9 cellular contexts compared by ENCODE assay signal in the genomic region with DNA sequence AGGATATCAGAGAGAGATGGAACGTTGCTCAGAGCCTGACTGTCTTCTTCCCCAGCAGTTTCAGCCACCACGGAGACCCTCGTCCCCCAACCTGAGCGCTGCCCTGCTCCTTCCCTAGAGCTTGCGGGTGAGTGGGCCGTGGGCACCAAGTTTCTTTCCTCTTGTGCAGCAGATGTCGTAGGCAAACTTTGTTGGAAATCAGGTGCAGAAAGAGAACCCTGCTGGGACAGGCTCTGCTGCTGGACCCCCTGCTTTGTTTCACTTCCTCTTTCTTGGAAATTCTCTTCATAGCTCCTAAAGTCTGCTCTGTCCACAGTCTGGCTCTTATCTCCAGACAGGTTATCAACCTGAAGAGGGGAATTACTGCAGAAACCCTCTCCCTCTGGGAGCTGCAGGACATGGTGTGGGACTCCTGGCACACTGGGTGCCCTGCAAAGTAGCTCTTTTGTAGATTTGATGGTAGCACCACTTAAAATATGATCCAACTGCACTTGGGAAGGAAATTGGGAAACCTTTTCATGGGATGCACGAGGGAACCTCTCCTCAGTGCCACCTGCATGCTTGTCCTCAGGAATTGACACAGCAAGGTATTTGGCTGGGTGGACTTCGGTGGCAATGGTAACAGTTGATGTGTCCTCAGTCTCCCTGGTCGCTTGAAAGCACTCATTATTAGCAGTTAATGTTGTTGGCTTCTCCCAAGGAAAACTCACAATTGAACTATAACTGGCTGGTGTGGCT.
A peak's percentile ranks its signal among the peaks of the same experiment; 100 is the strongest.
DNase-seq lines count a peak whose midpoint lies in the region; ATAC-seq and TF ChIP-seq lines count a peak whose summit lies in the region.
"Had no signal": no experiment of that assay in that cellular context is flagged by ENCODE, and none has a peak within 500 bp of the region (broad histone marks: within the 10 kb centered on the region; RNA-seq: fewer than 3 reads in every experiment).

No MANE protein-coding gene starts in this region.

- H3K27me3 Mint-ChIP-seq in activated T-helper 17 cell treated with anti-CD3 and anti-CD28 coated beads, Interleukin-2, amount 50 U/mL, for 72 hours: no peaks in the 10 kb centered on the region
- peaks cover 3% of the 10 kb centered on the region for H3K27me3 Mint-ChIP-seq in activated T-cell treated with anti-CD3 and anti-CD28 coated beads, Interleukin-2, amount 50 U/mL, for 4 hours (ENCODE audit: low read depth)

- DNase-seq in GM12865 (ENCODE audit: low read depth) (peak; percentile 85), NCI-H1105 (lab: John Stamatoyannopoulos, UW) (no peak), A673 (ENCODE audit: low spot score) (no peak), HAP-1 (ENCODE audit: low spot score in 2 of 2) (no peak)
- no peak for DNase-seq in activated T-cell treated with anti-CD3 and anti-CD28 coated beads, Interleukin-2, amount 50 U/mL, for 4 hours
- DNase-seq: effector memory CD4-positive, alpha-beta T cell had no signal

- TF ChIP-seq CTCF in GM12865 (IDR thresholded peaks at IDR 0.05; ENCODE audit: insufficient read depth, low read depth, low read length, missing control alignments) (no peak), A673 (conservative IDR thresholded peaks at IDR 0.05; ENCODE audit: low read depth, low read length) (no peak)

- H3K27me3 ChIP-seq in A673 (replicated peaks; ENCODE audit: insufficient read depth, low read depth, low read length, poor library complexity) (no peaks in the 10 kb centered on the region), HAP-1 (ENCODE audit: low read depth) (no peaks in the 10 kb centered on the region)

- CTCF ChIA-PET in A673 (lab: Charles Lee): interaction anchor here (1.7 kb wide), 1 partner anchor 228 kb away, joined by 10 read pairs; no protein-coding TSS in a partner anchor

- peaks cover 22% of the 10 kb centered on the region for H3K4me1 Mint-ChIP-seq in activated T-helper 17 cell treated with anti-CD3 and anti-CD28 coated beads, Interleukin-2, amount 50 U/mL, for 72 hours
- H3K4me1 Mint-ChIP-seq in activated T-cell treated with anti-CD3 and anti-CD28 coated beads, Interleukin-2, amount 50 U/mL, for 4 hours (ENCODE audit: low read depth): peaks cover 48% of the 10 kb centered on the region

- BruUV-seq in A673 (replicated peaks; lab: Mats Ljungman, UMichigan): no TSS peak

- in situ Hi-C loops in HAP-1 (cut with MboI; ENCODE audit: low sequenced_read_pairs): loop anchor here (25.0 kb wide), 1 partner anchor 526 kb away; no protein-coding TSS in a partner anchor

- H3K4me3 ChIP-seq in GM12865 (ENCODE audit: low read depth, low read length) (peak overlapping the region; percentile 72), A673 (ENCODE audit: low read depth, low read length, poor library complexity, severe bottlenecking) (no peak overlapping the region), HAP-1 (no peak overlapping the region)

- no peaks in the 10 kb centered on the region for H3K4me1 ChIP-seq in A673 (ENCODE audit: insufficient read depth, low read length, poor library complexity, severe bottlenecking)
- no peaks in the 10 kb centered on the region for H3K4me1 ChIP-seq in HAP-1

- peak overlapping the region; percentile 81 for H3K27ac Mint-ChIP-seq in activated T-helper 17 cell treated with anti-CD3 and anti-CD28 coated beads, Interleukin-2, amount 50 U/mL, for 72 hours

- no peaks in the 10 kb centered on the region for H3K36me3 Mint-ChIP-seq in activated T-helper 17 cell treated with anti-CD3 and anti-CD28 coated beads, Interleukin-2, amount 50 U/mL, for 72 hours (ENCODE audit: low read depth)
- H3K36me3 Mint-ChIP-seq in activated T-cell treated with anti-CD3 and anti-CD28 coated beads, Interleukin-2, amount 50 U/mL, for 4 hours (ENCODE audit: insufficient read depth): no peaks in the 10 kb centered on the region

- intact Hi-C loops in A673 (cut with micrococcal nuclease; ENCODE audit: unreplicated experiment): no loop called here

- H3K9me3 ChIP-seq in A673 (ENCODE audit: low read depth, low read length, poor library complexity, severe bottlenecking): no peaks in the 10 kb centered on the region
- H3K9me3 ChIP-seq in HAP-1: no peaks in the 10 kb centered on the region

- H3K27ac ChIP-seq in A673 (ENCODE audit: low read depth, low read length, poor library complexity, severe bottlenecking): no peak overlapping the region

- H3K36me3 ChIP-seq in A673 (ENCODE audit: insufficient read depth, low read length, poor library complexity, severe bottlenecking): no peaks in the 10 kb centered on the region
- no peaks in the 10 kb centered on the region for H3K36me3 ChIP-seq in HAP-1 (replicated peaks)

- no peaks in the 10 kb centered on the region for H3K9me3 Mint-ChIP-seq in activated T-helper 17 cell treated with anti-CD3 and anti-CD28 coated beads, Interleukin-2, amount 50 U/mL, for 72 hours
- no peaks in the 10 kb centered on the region for H3K9me3 Mint-ChIP-seq in activated T-cell treated with anti-CD3 and anti-CD28 coated beads, Interleukin-2, amount 50 U/mL, for 4 hours

- H3K4me3 Mint-ChIP-seq in activated T-helper 17 cell treated with anti-CD3 and anti-CD28 coated beads, Interleukin-2, amount 50 U/mL, for 72 hours: no peak overlapping the region
- no peak overlapping the region for H3K4me3 Mint-ChIP-seq in activated T-cell treated with anti-CD3 and anti-CD28 coated beads, Interleukin-2, amount 50 U/mL, for 4 hours

- POLR2A ChIA-PET in A673 (lab: Charles Lee; ENCODE audit: low non-redundant PET): no interaction called here

- peak; percentile 38 for ATAC-seq in GM19463 (IDR thresholded peaks at IDR 0.05; ENCODE audit: unreplicated experiment)
- peak; percentile 38 for ATAC-seq in HG03159 (IDR thresholded peaks at IDR 0.05; ENCODE audit: unreplicated experiment)
- ATAC-seq in activated T-helper 17 cell treated with anti-CD3 and anti-CD28 coated beads, Interleukin-2, amount 50 U/mL, for 72 hours (replicated peaks): no peak
- no peak for ATAC-seq in activated T-cell treated with anti-CD3 and anti-CD28 coated beads, Interleukin-2, amount 50 U/mL, for 4 hours

Comparison
In these comparisons a context has a peak if more than half of its experiments do, and no peak if none do; other contexts are left out.
1. ATAC-seq: peak in GM19463 (single experiment) and HG03159 (single experiment); none in activated T-helper 17 cell treated with anti-CD3 and anti-CD28 coated beads, Interleukin-2, amount 50 U/mL, for 72 hours (single experiment) and activated T-cell treated with anti-CD3 and anti-CD28 coated beads, Interleukin-2, amount 50 U/mL, for 4 hours (0 of 2).